In genomic region chr2:35415282-35415681, GRCh38 we compare ENCODE assay signal across 23 cellular contexts.
DNase-seq lines count a peak whose midpoint lies in the region; ATAC-seq and TF ChIP-seq lines count a peak whose summit lies in the region.
"Had no signal": no experiment of that assay in that cellular context is flagged by ENCODE, and none has a peak within 500 bp of the region (broad histone marks: within the 10 kb centered on the region; RNA-seq: fewer than 3 reads in every experiment).

No MANE protein-coding gene starts in this region.

- H4K20me1 ChIP-seq in DND-41 (ENCODE audit: insufficient read depth, low read length) = no peaks in the 10 kb centered on the region
- H4K20me1 ChIP-seq in Karpas-422 (ENCODE audit: insufficient read depth, low read depth, low read length) = no peaks in the 10 kb centered on the region

- H3K36me3 ChIP-seq in DND-41 (ENCODE audit: insufficient read depth, low read length) = no peaks in the 10 kb centered on the region
- H3K36me3 ChIP-seq in Karpas-422 (ENCODE audit: insufficient read depth, low read length) = no peaks in the 10 kb centered on the region
- H3K36me3 ChIP-seq in SJCRH30 = no peaks in the 10 kb centered on the region
- H3K36me3 ChIP-seq: sigmoid colon, suprapubic skin had no signal

- no peak overlapping the region for H3K27ac ChIP-seq in DND-41 (ENCODE audit: low read length)
- H3K27ac ChIP-seq in Karpas-422 (ENCODE audit: low read length) = no peak overlapping the region
- no peak overlapping the region for H3K27ac ChIP-seq in SJCRH30
- H3K27ac ChIP-seq: coronary artery, sigmoid colon, suprapubic skin had no signal

- H3K4me1 Mint-ChIP-seq in nephron progenitor cell = no peaks in the 10 kb centered on the region
- H3K4me1 Mint-ChIP-seq: activated T-helper 17 cell treated with anti-CD3 and anti-CD28 coated beads, Interleukin-2, amount 50 U/mL, for 72 hours had no signal

- H3K9me2 ChIP-seq in Karpas-422 (replicated peaks; ENCODE audit: insufficient read depth, low read length) = no peaks in the 10 kb centered on the region

- DNase-seq in DND-41 (no peak), Karpas-422 (peak; percentile 48), choroid plexus epithelial cell (ENCODE audit: low read depth) (peak; percentile 1), nephron progenitor cell (no peak), epidermal melanocyte (ENCODE audit: insufficient read length, low spot score) (no peak), SJCRH30 (no peak), NCI-H2227 (lab: John Stamatoyannopoulos, UW; ENCODE audit: unreplicated experiment) (no peak)
- no peak for DNase-seq in activated CD4-positive, alpha-beta T cell treated with anti-CD3 and anti-CD28 coated beads for 1 hour
- DNase-seq: activated CD8-positive, alpha-beta memory T cell treated with anti-CD3 and anti-CD28 coated beads for 24 hours; amygdala; hippocampal formation; kidney glomerular epithelial cell; midbrain; NCI-H2081; NCI-H748 treated with DMSO at 0.1 percent for 48 hours; RPMI8226; sigmoid colon; stimulated activated CD4-positive, alpha-beta T cell treated with anti-CD3 and anti-CD28 coated beads, Interleukin-2, amount 100 ng/mL, for 48 hours had no signal

- H2AFZ ChIP-seq in DND-41 (ENCODE audit: low read depth, low read length) (no peak overlapping the region), Karpas-422 (ENCODE audit: low read length) (no peak overlapping the region)

- TF ChIP-seq CTCF in DND-41 (IDR thresholded peaks at IDR 0.05; ENCODE audit: borderline replicate concordance, extremely low read depth, low read length, poor library complexity, severe bottlenecking) = peak; percentile 24
- TF ChIP-seq CTCF in choroid plexus epithelial cell (conservative IDR thresholded peaks at IDR 0.05; ENCODE audit: low read depth, low read length) = peak; percentile 42
- TF ChIP-seq CTCF in nephron progenitor cell (IDR thresholded peaks at IDR 0.05) = peak; percentile 34

- no peaks in the 10 kb centered on the region for H3K79me2 ChIP-seq in DND-41 (ENCODE audit: insufficient read depth, low read length)
- H3K79me2 ChIP-seq in Karpas-422 (ENCODE audit: low read length) = no peaks in the 10 kb centered on the region

- no peak overlapping the region for H3K27ac Mint-ChIP-seq in nephron progenitor cell
- H3K27ac Mint-ChIP-seq: activated T-helper 17 cell treated with anti-CD3 and anti-CD28 coated beads, Interleukin-2, amount 50 U/mL, for 72 hours; WTC11 had no signal

- H3K4me3 ChIP-seq in DND-41 (ENCODE audit: low read depth in 1 of 2, low read length in 2 of 2) (no peak overlapping the region), Karpas-422 (ENCODE audit: low read length) (no peak overlapping the region), choroid plexus epithelial cell (ENCODE audit: low read depth, low read length) (no peak overlapping the region), SJCRH30 (no peak overlapping the region)
- H3K4me3 ChIP-seq: coronary artery, sigmoid colon, suprapubic skin had no signal

- ATAC-seq in DND-41 (ENCODE audit: insufficient read depth, low read depth) = no peak
- ATAC-seq: activated T-helper 17 cell treated with anti-CD3 and anti-CD28 coated beads, Interleukin-2, amount 50 U/mL, for 72 hours; esophagus mucosa; WTC11 had no signal

- no peaks in the 10 kb centered on the region for H3K27me3 Mint-ChIP-seq in nephron progenitor cell (ENCODE audit: low read depth, poor library complexity)

- H3K4me2 ChIP-seq in DND-41 (ENCODE audit: insufficient read depth, low read length) (no peak overlapping the region), Karpas-422 (ENCODE audit: low read depth, low read length, poor library complexity, severe bottlenecking) (no peak overlapping the region)

- no peaks in the 10 kb centered on the region for H3K9me3 Mint-ChIP-seq in nephron progenitor cell

- no peaks in the 10 kb centered on the region for H3K36me3 Mint-ChIP-seq in nephron progenitor cell (ENCODE audit: low read depth)

- H3K9me3 ChIP-seq in DND-41 (ENCODE audit: insufficient read depth, low read length, severe bottlenecking) = no peaks in the 10 kb centered on the region
- H3K9me3 ChIP-seq in Karpas-422 (ENCODE audit: low read length) = 0 out of 2 replicates have a peak, but pooled peaks cover 6% of the 10 kb centered on the region
- no peaks in the 10 kb centered on the region for H3K9me3 ChIP-seq in SJCRH30 (replicated peaks)
- H3K9me3 ChIP-seq: sigmoid colon, suprapubic skin had no signal

- H3K9ac ChIP-seq in DND-41 (ENCODE audit: low read depth, low read length) (no peak overlapping the region), Karpas-422 (ENCODE audit: low read length) (no peak overlapping the region)

- H3K4me1 ChIP-seq in DND-41 (ENCODE audit: insufficient read depth, low read length) = no peaks in the 10 kb centered on the region
- H3K4me1 ChIP-seq in Karpas-422 (ENCODE audit: low read length) = no peaks in the 10 kb centered on the region
- no peaks in the 10 kb centered on the region for H3K4me1 ChIP-seq in SJCRH30
- H3K4me1 ChIP-seq: sigmoid colon, suprapubic skin had no signal

- H3K27me3 ChIP-seq in DND-41 (ENCODE audit: insufficient read depth, low read length, poor library complexity) (no peaks in the 10 kb centered on the region), Karpas-422 (ENCODE audit: low read length) (no peaks in the 10 kb centered on the region), SJCRH30 (no peaks in the 10 kb centered on the region)
- H3K27me3 ChIP-seq: sigmoid colon, suprapubic skin had no signal

- H3K4me3 Mint-ChIP-seq in nephron progenitor cell = no peak overlapping the region
- H3K4me3 Mint-ChIP-seq: activated T-helper 17 cell treated with anti-CD3 and anti-CD28 coated beads, Interleukin-2, amount 50 U/mL, for 72 hours; WTC11 had no signal

Comparison
In these comparisons a context has a peak if more than half of its experiments do, and no peak if none do; other contexts are left out.
1. DNase-seq: peak in Karpas-422 (single experiment) and choroid plexus epithelial cell (single experiment); none in DND-41 (single experiment), nephron progenitor cell (single experiment), epidermal melanocyte (single experiment), activated CD4-positive, alpha-beta T cell treated with anti-CD3 and anti-CD28 coated beads for 1 hour (single experiment), SJCRH30 (0 of 2) and NCI-H2227 (single experiment).
2. Peak in every context shown above with its lines, with median percentiles within 50 percentile points of each other: CTCF ChIP-seq.